ENCODE assay signal across 8 cellular contexts in the genomic region with DNA sequence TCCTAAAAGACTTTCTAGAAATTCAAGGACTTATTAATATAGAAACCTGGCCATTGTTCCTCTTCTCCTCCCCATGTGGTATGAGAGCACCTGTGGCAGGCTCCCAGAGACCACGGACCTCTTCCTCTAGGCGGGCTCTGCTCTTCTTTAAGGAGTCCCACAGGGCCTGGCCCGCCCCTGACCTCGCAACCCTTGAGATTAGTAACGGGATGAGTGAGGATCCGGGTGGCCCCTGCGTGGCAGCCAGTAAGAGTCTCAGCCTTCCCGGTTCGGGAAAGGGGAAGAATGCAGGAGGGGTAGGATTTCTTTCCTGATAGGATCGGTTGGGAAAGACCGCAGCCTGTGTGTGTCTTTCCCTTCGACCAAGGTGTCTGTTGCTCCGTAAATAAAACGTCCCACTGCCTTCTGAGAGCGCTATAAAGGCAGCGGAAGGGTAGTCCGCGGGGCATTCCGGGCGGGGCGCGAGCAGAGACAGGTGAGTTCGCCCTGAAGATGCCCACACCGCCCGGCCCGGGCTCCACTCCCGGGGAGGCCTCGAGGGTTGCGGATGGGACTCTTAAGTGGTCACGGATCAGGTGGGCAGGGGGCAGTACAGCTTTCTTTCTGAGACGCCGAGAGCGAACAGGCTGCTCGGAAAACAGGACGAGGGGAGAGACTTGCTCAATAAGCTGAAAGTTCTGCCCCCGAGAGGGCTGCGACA. TPM values are rescaled to one million over a fixed set of nuclear protein-coding genes. Genes with fewer than 3 reads are reported as not detected.
DNase-seq lines count a peak whose midpoint lies in the region; ATAC-seq, FAIRE-seq and TF ChIP-seq lines count a peak whose summit lies in the region.

A gene (plus strand): TSS at position 448 of the 700 bp plus-strand sequence. CDS start 814 bp downstream, outside the sequence.

- TF ChIP-seq CTCF in fibroblast of pulmonary artery (IDR thresholded peaks at IDR 0.05; ENCODE audit: low read length, missing control alignments) (no peak), parathyroid adenoma (IDR thresholded peaks at IDR 0.05) (no peak), MM.1S (IDR thresholded peaks at IDR 0.05; ENCODE audit: low read length) (no peak)

- no peaks in the 10 kb centered on the region for H3K9me3 Mint-ChIP-seq in activated CD8-positive, alpha-beta T cell treated with anti-CD3 and anti-CD28 coated beads, Interleukin-2, amount 10 ng/mL, durations not matched to agents 7 days and 5 days (ENCODE audit: insufficient read depth)

- peak; percentile 61 for ATAC-seq in HG02885 (IDR thresholded peaks at IDR 0.05; ENCODE audit: poor library complexity, unreplicated experiment)
- peak; percentile 32 for ATAC-seq in activated CD8-positive, alpha-beta T cell treated with anti-CD3 and anti-CD28 coated beads, Interleukin-2, amount 10 ng/mL, durations not matched to agents 7 days and 5 days

- peak; percentile 42 for DNase-seq in activated CD8-positive, alpha-beta T cell treated with anti-CD3 and anti-CD28 coated beads, Interleukin-2, amount 10 ng/mL, durations not matched to agents 7 days and 5 days
- DNase-seq in fibroblast of pulmonary artery (ENCODE audit: low read depth) (no peak), H54 (ENCODE audit: insufficient read length, low spot score) (no peak), C1 segment of cervical spinal cord (lab: John Stamatoyannopoulos, UW) (no peak), MM.1S (no peak)

- no peaks in the 10 kb centered on the region for H4K20me1 ChIP-seq in MM.1S (ENCODE audit: insufficient read depth, low read length)

- H3K4me1 ChIP-seq in parathyroid adenoma (no peaks in the 10 kb centered on the region), MM.1S (ENCODE audit: low read length) (no peaks in the 10 kb centered on the region)

- H3K9me3 ChIP-seq in parathyroid adenoma (ENCODE audit: control insufficient read depth, low read length) (no peaks in the 10 kb centered on the region), MM.1S (replicated peaks; ENCODE audit: insufficient read depth, low read length) (no peaks in the 10 kb centered on the region)

- H3K9ac ChIP-seq in parathyroid adenoma (no peak within 1 kb of the TSS), MM.1S (ENCODE audit: low read length) (no peak within 1 kb of the TSS)

- no peak within 1 kb of the TSS for H3K27ac ChIP-seq in parathyroid adenoma
- H3K27ac ChIP-seq in MM.1S (ENCODE audit: low read length), result no peak within 1 kb of the TSS

- TF ChIP-seq POLR2A in H54 (IDR thresholded peaks at IDR 0.05; ENCODE audit: low read depth, low read length), result no peak

- peak within 1 kb of the TSS; percentile 79 for H3K4me2 ChIP-seq in parathyroid adenoma (ENCODE audit: low read length)
- no peak within 1 kb of the TSS for H3K4me2 ChIP-seq in MM.1S (ENCODE audit: low read depth, low read length)

- H3K79me2 ChIP-seq in parathyroid adenoma (no peaks in the 10 kb centered on the region), MM.1S (ENCODE audit: low read length) (no peaks in the 10 kb centered on the region)

- H3K36me3 Mint-ChIP-seq in activated CD8-positive, alpha-beta T cell treated with anti-CD3 and anti-CD28 coated beads, Interleukin-2, amount 10 ng/mL, durations not matched to agents 7 days and 5 days (ENCODE audit: low read depth), result no peaks in the 10 kb centered on the region

- peaks cover 36% of the 10 kb centered on the region for H3K4me1 Mint-ChIP-seq in activated CD8-positive, alpha-beta T cell treated with anti-CD3 and anti-CD28 coated beads, Interleukin-2, amount 10 ng/mL, durations not matched to agents 7 days and 5 days (ENCODE audit: low read depth)

- H3K27me3 Mint-ChIP-seq in activated CD8-positive, alpha-beta T cell treated with anti-CD3 and anti-CD28 coated beads, Interleukin-2, amount 10 ng/mL, durations not matched to agents 7 days and 5 days (ENCODE audit: low read depth), result no peaks in the 10 kb centered on the region

- POLR2A ChIA-PET in activated CD8-positive, alpha-beta T cell treated with anti-CD3 and anti-CD28 coated beads, Interleukin-2, amount 10 ng/mL, durations not matched to agents 7 days and 5 days (lab: Charles Lee), result interaction anchor here (1.5 kb wide), 1 partner anchor 83 kb away, joined by 6 read pairs; a partner anchor contains a TSS

- FAIRE-seq in H54 (lab: Jason Lieb, UNC), result no peak

- H3K36me3 ChIP-seq in parathyroid adenoma (ENCODE audit: control insufficient read depth, insufficient read depth, low read length) (no peaks in the 10 kb centered on the region), MM.1S (replicated peaks; ENCODE audit: insufficient read depth, low read length) (no peaks in the 10 kb centered on the region)

- H3K27ac Mint-ChIP-seq in activated CD8-positive, alpha-beta T cell treated with anti-CD3 and anti-CD28 coated beads, Interleukin-2, amount 10 ng/mL, durations not matched to agents 7 days and 5 days, result peak within 1 kb of the TSS; percentile 7

- H3K4me3 ChIP-seq in GM08714 (ENCODE audit: low read length) (peak within 1 kb of the TSS; percentile 42; the same call in 1 of the 2 replicates), fibroblast of pulmonary artery (replicated peaks; ENCODE audit: low read depth, low read length) (peak within 1 kb of the TSS; percentile 53), parathyroid adenoma (ENCODE audit: low read depth, low read length) (peak within 1 kb of the TSS; percentile 54), MM.1S (ENCODE audit: low read length) (no peak within 1 kb of the TSS)

- no peaks in the 10 kb centered on the region for H3K27me3 ChIP-seq in parathyroid adenoma (ENCODE audit: control insufficient read depth, insufficient read depth, low read length)
- H3K27me3 ChIP-seq in MM.1S (replicated peaks; ENCODE audit: insufficient read depth, low read length), result no peaks in the 10 kb centered on the region

- H3K9me2 ChIP-seq in MM.1S (replicated peaks; ENCODE audit: insufficient read depth, low read length), result no peaks in the 10 kb centered on the region

- no peaks in the 10 kb centered on the region for H3F3A ChIP-seq in MM.1S (ENCODE audit: insufficient read depth, low read length)

- peak within 1 kb of the TSS; percentile 83 for H3K4me3 Mint-ChIP-seq in activated CD8-positive, alpha-beta T cell treated with anti-CD3 and anti-CD28 coated beads, Interleukin-2, amount 10 ng/mL, durations not matched to agents 7 days and 5 days

- H2AFZ ChIP-seq in parathyroid adenoma, result peak within 1 kb of the TSS; percentile 83
- no peak within 1 kb of the TSS for H2AFZ ChIP-seq in MM.1S (ENCODE audit: low read length)

- CTCF ChIA-PET in activated CD8-positive, alpha-beta T cell treated with anti-CD3 and anti-CD28 coated beads, Interleukin-2, amount 10 ng/mL, durations not matched to agents 7 days and 5 days (lab: Charles Lee), result interaction anchor here (1.3 to 2.7 kb wide), 6 partner anchors 22 to 198 kb away, joined by 3 to 9 read pairs (median 4); a partner anchor contains a TSS

RNA-seq across cellular contexts. Expression of the gene that starts here (rescaled TPM):
- 1 to 10 TPM in 1 of 2 experiments, under 1 TPM in 1; 0.94 to 1.1 TPM for total RNA-seq in activated CD8-positive, alpha-beta T cell treated with anti-CD3 and anti-CD28 coated beads, Interleukin-2, amount 10 ng/mL, durations not matched to agents 7 days and 5 days
